In the genomic region with DNA sequence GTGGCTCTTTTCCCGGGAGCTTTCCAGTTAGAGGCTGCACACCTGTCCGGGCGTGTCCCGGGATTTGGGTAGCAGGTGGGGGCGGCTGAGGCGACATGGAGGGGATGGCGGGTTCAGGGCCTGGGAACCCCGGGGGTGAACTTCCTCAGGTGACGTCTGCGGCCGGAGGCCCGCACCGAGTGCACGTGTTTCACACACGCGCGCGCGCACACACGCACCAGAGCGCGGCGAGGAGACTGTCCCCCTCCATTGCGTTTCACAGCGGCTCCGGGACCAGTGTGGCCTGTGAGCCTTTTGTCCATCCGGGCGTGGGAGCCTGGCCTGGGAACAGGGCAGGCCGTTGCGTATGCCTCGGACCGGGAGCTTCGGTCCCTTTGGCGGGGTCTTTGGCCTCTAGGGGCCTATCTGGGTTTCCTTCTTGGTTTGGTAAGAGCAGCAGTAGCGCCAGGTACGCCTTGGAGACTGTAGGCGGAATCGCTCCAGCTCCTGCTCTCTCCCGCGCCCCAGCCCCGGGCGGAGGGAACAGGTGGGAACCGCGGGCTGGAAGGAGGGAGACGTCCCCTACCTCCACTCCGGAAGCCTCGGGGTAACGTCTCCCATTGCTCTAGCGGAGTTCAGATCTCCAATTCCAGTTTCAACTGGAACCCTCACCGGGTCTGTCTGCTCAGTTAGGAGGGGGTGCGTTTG, we compare ENCODE assay signal across 1 cellular context.
A peak's percentile ranks its signal among the peaks of the same experiment; 100 is the strongest.
TF ChIP-seq lines count a peak whose summit lies in the region.

No MANE protein-coding gene starts in this region.

TF ChIP-seq in H1, 55 proteins besides CTCF, POLR2A, EP300 and RAD21:
- TF ChIP-seq TBP (IDR thresholded peaks at IDR 0.05; ENCODE audit: low read depth, low read length) (peak; percentile 57; the same call in 1 of the 2 replicates), CTBP2 (IDR thresholded peaks at IDR 0.05; ENCODE audit: borderline replicate concordance, insufficient read depth, insufficient read length, low read length) (peak; percentile 80), CHD2 (IDR thresholded peaks at IDR 0.05; ENCODE audit: low read length) (no peak), POU5F1 (IDR thresholded peaks at IDR 0.05; ENCODE audit: low read depth, low read length) (no peak), GTF2F1 (IDR thresholded peaks at IDR 0.05; ENCODE audit: borderline replicate concordance, low read depth, low read length) (no peak), KDM5A (IDR thresholded peaks at IDR 0.05; ENCODE audit: low read length) (no peak), RNF2 (IDR thresholded peaks at IDR 0.05; ENCODE audit: borderline replicate concordance, low read depth, low read length, missing control alignments, poor library complexity, severe bottlenecking) (peak; percentile 78), SRF (IDR thresholded peaks at IDR 0.05; ENCODE audit: low read depth, low read length) (no peak), EZH2 (IDR thresholded peaks at IDR 0.05; ENCODE audit: low read depth, low read length, severe bottlenecking) (peak; percentile 87), HDAC6 (IDR thresholded peaks at IDR 0.05; ENCODE audit: low read depth, low read length) (no peak), TCF12 (IDR thresholded peaks at IDR 0.05; ENCODE audit: low read depth, low read length) (no peak), SIX5 (IDR thresholded peaks at IDR 0.05; ENCODE audit: low read depth, low read length) (no peak), NRF1 (IDR thresholded peaks at IDR 0.05; ENCODE audit: low read depth, low read length) (no peak), PHF8 (conservative IDR thresholded peaks at IDR 0.05; ENCODE audit: low read depth, low read length) (no peak), SUZ12 (IDR thresholded peaks at IDR 0.05; ENCODE audit: low read length) (peak; percentile 93), NANOG (IDR thresholded peaks at IDR 0.05; ENCODE audit: insufficient read depth, low read depth, low read length, poor library complexity, severe bottlenecking) (no peak), GABPA (IDR thresholded peaks at IDR 0.05; ENCODE audit: borderline replicate concordance, insufficient read depth, low read length) (no peak), KDM4A (IDR thresholded peaks at IDR 0.05; ENCODE audit: low read depth, low read length, severe bottlenecking) (peak; percentile 76), ASH2L (IDR thresholded peaks at IDR 0.05; ENCODE audit: low read length) (peak; percentile 38), CHD1 (IDR thresholded peaks at IDR 0.05; ENCODE audit: low read depth, low read length) (no peak), EGR1 (IDR thresholded peaks at IDR 0.05; ENCODE audit: borderline replicate concordance, low read depth, low read length) (peak; percentile 45; the same call in 1 of the 2 replicates), CBX5 (IDR thresholded peaks at IDR 0.05; ENCODE audit: low read depth, low read length) (no peak), MAX (IDR thresholded peaks at IDR 0.05) (peak; percentile 76), MAFK (IDR thresholded peaks at IDR 0.05; ENCODE audit: low read depth, low read length) (no peak)
- TF ChIP-seq, protein P1, sequence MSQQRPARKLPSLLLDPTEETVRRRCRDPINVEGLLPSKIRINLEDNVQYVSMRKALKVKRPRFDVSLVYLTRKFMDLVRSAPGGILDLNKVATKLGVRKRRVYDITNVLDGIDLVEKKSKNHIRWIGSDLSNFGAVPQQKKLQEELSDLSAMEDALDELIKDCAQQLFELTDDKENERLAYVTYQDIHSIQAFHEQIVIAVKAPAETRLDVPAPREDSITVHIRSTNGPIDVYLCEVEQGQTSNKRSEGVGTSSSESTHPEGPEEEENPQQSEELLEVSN (IDR thresholded peaks at IDR 0.05), result peak; percentile 74
- TF ChIP-seq, protein P2, sequence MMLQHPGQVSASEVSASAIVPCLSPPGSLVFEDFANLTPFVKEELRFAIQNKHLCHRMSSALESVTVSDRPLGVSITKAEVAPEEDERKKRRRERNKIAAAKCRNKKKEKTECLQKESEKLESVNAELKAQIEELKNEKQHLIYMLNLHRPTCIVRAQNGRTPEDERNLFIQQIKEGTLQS (IDR thresholded peaks at IDR 0.05; ENCODE audit: insufficient read depth, low read depth, low read length), result no peak
